14 cellular contexts compared by ENCODE assay signal in genomic region chr6:157518399-157519250, GRCh38.
DNase-seq lines count a peak whose midpoint lies in the region; ATAC-seq, FAIRE-seq and TF ChIP-seq lines count a peak whose summit lies in the region.
"Had no signal": no experiment of that assay in that cellular context is flagged by ENCODE, and none has a peak within 500 bp of the region (broad histone marks: within the 10 kb centered on the region; RNA-seq: fewer than 3 reads in every experiment).

No MANE protein-coding gene starts in this region.

- H3K4me1 ChIP-seq in HepG2 (ENCODE audit: insufficient read depth, low read length), result peaks cover 83% of the 10 kb centered on the region
- H3K4me1 ChIP-seq in right lobe of liver, result peaks cover 0 to 8% (median 3%) of the 10 kb centered on the region in 4 donors
- peaks cover 22% of the 10 kb centered on the region for H3K4me1 ChIP-seq in keratinocyte (ENCODE audit: control insufficient read depth, extremely low read depth, insufficient read depth, low read length)

- H3K79me2 ChIP-seq in HepG2 (ENCODE audit: insufficient read depth, low read length) (no peaks in the 10 kb centered on the region), keratinocyte (ENCODE audit: control insufficient read depth, insufficient read depth, low read length) (no peaks in the 10 kb centered on the region)

- FAIRE-seq in HepG2 (lab: Jason Lieb, UNC) (no peak), keratinocyte (lab: Jason Lieb, UNC) (peak; percentile 83)
- FAIRE-seq: D721Med had no signal

- CTCF ChIA-PET in HepG2 (lab: Yijun Ruan, JAX; ENCODE audit: low intra/inter-chr PET ratio, low total read pairs) (no interaction called here), MCF 10A (lab: Yijun Ruan, JAX) (interaction anchor here (0.7 kb wide), 2 partner anchors 12 to 76 kb away, joined by 3 read pairs; no protein-coding TSS in a partner anchor)

- peak overlapping the region; percentile 63 for H3K27ac ChIP-seq in HepG2 (ENCODE audit: extremely low read length, insufficient read depth, low read length)
- no peak overlapping the region for H3K27ac ChIP-seq in right lobe of liver
- H3K27ac ChIP-seq in keratinocyte (ENCODE audit: control insufficient read depth, insufficient read depth, low read length), result peak overlapping the region; percentile 73

- H3K27ac Mint-ChIP-seq in brain, result peak overlapping the region in 3 of 5 experiments; percentile 53 to 78 (median 59)
- no peak overlapping the region for H3K27ac Mint-ChIP-seq in MCF 10A (ENCODE audit: low read depth, unreplicated experiment)
- H3K27ac Mint-ChIP-seq in natural killer cell, result peak overlapping the region in 1 of 2 donors; percentile 52
- H3K27ac Mint-ChIP-seq: activated CD4-positive, alpha-beta T cell treated with anti-CD3 and anti-CD28 coated beads, Interleukin-2, amount 10 ng/mL, durations not matched to agents 24 days and 14 days; T-helper 2 cell treated with Interferon-gamma antibody and Interleukin-4, amounts not matched to agents 5 μg/mL and 100 μg/mL, for 36 hours had no signal

- TF ChIP-seq CTCF in HepG2 (CRISPR knock-in tag; IDR thresholded peaks at IDR 0.05) (no peak), right lobe of liver (IDR thresholded peaks at IDR 0.05) (no peak), brain (conservative IDR thresholded peaks at IDR 0.05) (no peak), keratinocyte (optimal IDR thresholded peaks at IDR 0.05 in 1 of 3, IDR thresholded peaks at IDR 0.05 in 1 of 3, conservative IDR thresholded peaks at IDR 0.05 in 1 of 3; ENCODE audit: extremely low read depth in 1 of 3, insufficient read depth in 2 of 3, low read length in 3 of 3) (no peak), MCF 10A (IDR thresholded peaks at IDR 0.05; ENCODE audit: unreplicated experiment) (no peak), natural killer cell (IDR thresholded peaks at IDR 0.05) (no peak)

- WGBS in HepG2 (ENCODE audit: low lambda C conversion rate), result 76% methylated on average over 19 of the region's 21 CpGs
- 88% methylated on average over 11 of the region's 21 CpGs for WGBS in right lobe of liver (ENCODE audit: insufficient coverage, low coverage, low lambda C conversion rate, missing lambda C conversion rate)

- H3K36me3 ChIP-seq in HepG2 (replicated peaks in 1 of 2; ENCODE audit: control insufficient read depth in 1 of 2, insufficient read depth in 2 of 2, low read length in 2 of 2) (no peaks in the 10 kb centered on the region), right lobe of liver (no peaks in the 10 kb centered on the region), keratinocyte (ENCODE audit: control insufficient read depth in 2 of 2, extremely low read depth in 1 of 2, insufficient read depth in 2 of 2, low read length in 2 of 2) (no peaks in the 10 kb centered on the region)

- H3K4me3 Mint-ChIP-seq in brain (no peak overlapping the region), MCF 10A (ENCODE audit: unreplicated experiment) (no peak overlapping the region), natural killer cell (no peak overlapping the region)
- H3K4me3 Mint-ChIP-seq: activated CD4-positive, alpha-beta T cell treated with anti-CD3 and anti-CD28 coated beads, Interleukin-2, amount 10 ng/mL, durations not matched to agents 24 days and 14 days; T-helper 2 cell treated with Interferon-gamma antibody and Interleukin-4, amounts not matched to agents 5 μg/mL and 100 μg/mL, for 36 hours had no signal

- in situ Hi-C loops in HepG2 (cut with HindIII; ENCODE audit: extremely low pct_ligation_motif_present, low pct_unique_long_range_greater_than_20kb), result no loop called here

- H3K4me2 ChIP-seq in HepG2 (ENCODE audit: low read depth, low read length), result peak overlapping the region; percentile 71
- peak overlapping the region; percentile 70 for H3K4me2 ChIP-seq in keratinocyte (ENCODE audit: control insufficient read depth, extremely low read depth, insufficient read depth, low read depth, low read length)

- H3K9ac ChIP-seq in HepG2 (ENCODE audit: insufficient read depth, low read depth, low read length), result peak overlapping the region; percentile 16; the same call in 1 of the 2 replicates
- H3K9ac ChIP-seq in keratinocyte (ENCODE audit: control insufficient read depth, extremely low read depth, insufficient read depth, low read length), result peak overlapping the region; percentile 64

- no peaks in the 10 kb centered on the region for H3K9me3 Mint-ChIP-seq in brain
- no peaks in the 10 kb centered on the region for H3K9me3 Mint-ChIP-seq in MCF 10A (ENCODE audit: unreplicated experiment)
- no peaks in the 10 kb centered on the region for H3K9me3 Mint-ChIP-seq in natural killer cell
- H3K9me3 Mint-ChIP-seq: T-helper 2 cell treated with Interferon-gamma antibody and Interleukin-4, amounts not matched to agents 5 μg/mL and 100 μg/mL, for 36 hours had no signal

- TF ChIP-seq RAD21 in HepG2 (CRISPR knock-in tag; IDR thresholded peaks at IDR 0.05), result no peak

- TF ChIP-seq EP300 in HepG2 (IDR thresholded peaks at IDR 0.05; ENCODE audit: low read depth in 2 of 2, low read length in 2 of 2), result no peak
- TF ChIP-seq EP300 in HepG2 (CRISPR knock-in tag; IDR thresholded peaks at IDR 0.05; ENCODE audit: borderline replicate concordance), result no peak

- peaks cover 21% of the 10 kb centered on the region for H3K4me1 Mint-ChIP-seq in brain
- peaks cover 8% of the 10 kb centered on the region for H3K4me1 Mint-ChIP-seq in MCF 10A (ENCODE audit: insufficient read depth, unreplicated experiment)
- H3K4me1 Mint-ChIP-seq in natural killer cell, result peaks cover 43 to 46% of the 10 kb centered on the region in 2 donors

- H4K20me1 ChIP-seq in HepG2 (ENCODE audit: insufficient read depth, low read length) (no peaks in the 10 kb centered on the region), keratinocyte (ENCODE audit: control insufficient read depth, extremely low read depth, insufficient read depth, low read length) (no peaks in the 10 kb centered on the region)

- POLR2A ChIA-PET in HepG2 (lab: Yijun Ruan, JAX) (interaction anchor here (1.2 to 11.0 kb wide), 7 partner anchors 9 to 196 kb away, joined by 3 to 186 read pairs (median 7); no protein-coding TSS in a partner anchor), MCF 10A (lab: Yijun Ruan, JAX) (interaction anchor here (0.8 kb wide), 1 partner anchor 12 kb away, joined by 5 read pairs; no protein-coding TSS in a partner anchor)

- BruUV-seq in HepG2 (replicated peaks; lab: Mats Ljungman, UMichigan), result no TSS peak
- no TSS peak for BruUV-seq in MCF 10A (replicated peaks; lab: Mats Ljungman, UMichigan)

- DNase-seq in HepG2 (ENCODE audit: low spot score) (no peak), right lobe of liver (no peak), keratinocyte (ENCODE audit: low read depth, low spot score) (peak; percentile 66), MCF 10A (ENCODE audit: unreplicated experiment) (no peak), DMS53 (lab: John Stamatoyannopoulos, UW) (no peak), natural killer cell (no peak), DMS79 (lab: John Stamatoyannopoulos, UW) (no peak)
- DNase-seq: activated CD4-positive, alpha-beta T cell treated with anti-CD3 and anti-CD28 coated beads, Interleukin-2, amount 10 ng/mL, durations not matched to agents 24 days and 14 days; NCI-H526; occipital lobe had no signal

- TF ChIP-seq POLR2A in HepG2 (IDR thresholded peaks at IDR 0.05; ENCODE audit: insufficient read depth in 1 of 2, low read depth in 2 of 2, low read length in 2 of 2), result no peak
- TF ChIP-seq POLR2A in right lobe of liver (IDR thresholded peaks at IDR 0.05), result no peak

- H3K9me3 ChIP-seq in HepG2 (ENCODE audit: low read length), result no peaks in the 10 kb centered on the region
- no peaks in the 10 kb centered on the region for H3K9me3 ChIP-seq in right lobe of liver
- H3K9me3 ChIP-seq in keratinocyte (ENCODE audit: control insufficient read depth, low read depth, low read length), result no peaks in the 10 kb centered on the region

- ATAC-seq in HepG2 (peak; percentile 43), right lobe of liver (no peak), natural killer cell (no peak)

- H3K27me3 ChIP-seq in HepG2 (ENCODE audit: control insufficient read depth in 1 of 2, insufficient read depth in 2 of 2, low read length in 2 of 2) (no peaks in the 10 kb centered on the region), right lobe of liver (no peaks in the 10 kb centered on the region), keratinocyte (ENCODE audit: control insufficient read depth, extremely low read depth, insufficient read depth, low read length) (no peaks in the 10 kb centered on the region)
- H3K27me3 ChIP-seq: dorsolateral prefrontal cortex had no signal

- H3K4me3 ChIP-seq in HepG2 (replicated peaks in 1 of 3; ENCODE audit: insufficient read depth in 1 of 3, low read depth in 2 of 3, low read length in 3 of 3) (peak overlapping the region in 2 of 3 experiments; percentile 5 to 44; a peak in 1 of 6 replicates), right lobe of liver (no peak overlapping the region), keratinocyte (ENCODE audit: control insufficient read depth in 2 of 3, extremely low read depth in 1 of 3, insufficient read depth in 2 of 3, low read depth in 1 of 3, low read length in 3 of 3) (peak overlapping the region in 2 of 3 experiments; percentile 47 to 69)

- no peaks in the 10 kb centered on the region for H3K9me1 ChIP-seq in keratinocyte (ENCODE audit: control insufficient read depth, extremely low read depth, insufficient read depth, low read length)

- intact Hi-C loops in HepG2 (cut with micrococcal nuclease; ENCODE audit: unreplicated experiment) (loop anchor here (1.0 to 5.0 kb wide), 2 partner anchors 13 to 136 kb away; partner anchors contain the start of gene ZDHHC14), right lobe of liver (cut with DNase I) (no loop called here), MCF 10A (cut with micrococcal nuclease) (no loop called here), natural killer cell (cut with micrococcal nuclease) (no loop called here)

- H3K36me3 Mint-ChIP-seq in brain, result no peaks in the 10 kb centered on the region
- no peaks in the 10 kb centered on the region for H3K36me3 Mint-ChIP-seq in MCF 10A (ENCODE audit: insufficient read depth, unreplicated experiment)
- no peaks in the 10 kb centered on the region for H3K36me3 Mint-ChIP-seq in natural killer cell

- H3K27me3 Mint-ChIP-seq in brain (no peaks in the 10 kb centered on the region), MCF 10A (ENCODE audit: insufficient read depth, unreplicated experiment) (no peaks in the 10 kb centered on the region), natural killer cell (ENCODE audit: low read depth in 2 of 2) (no peaks in the 10 kb centered on the region)
- H3K27me3 Mint-ChIP-seq: activated CD4-positive, alpha-beta T cell treated with anti-CD3 and anti-CD28 coated beads, Interleukin-2, amount 10 ng/mL, durations not matched to agents 24 days and 14 days had no signal

- no peak overlapping the region for H2AFZ ChIP-seq in HepG2 (ENCODE audit: low read length)
- H2AFZ ChIP-seq in keratinocyte (ENCODE audit: control insufficient read depth, low read length), result peak overlapping the region; percentile 92

- dilution Hi-C loops in keratinocyte (cut with MboI; ENCODE audit: extremely low pct_ligation_motif_present, low sequenced_read_pairs), result no loop called here

TF ChIP-seq in HepG2, 621 proteins besides CTCF, POLR2A, EP300 and RAD21 (continues in another document):
- peak; percentile 16 for TF ChIP-seq PRPF4 (IDR thresholded peaks at IDR 0.05; ENCODE audit: low read depth, low read length, poor library complexity, severe bottlenecking)

Comparison
In these comparisons a context has a peak if more than half of its experiments do, and no peak if none do; other contexts are left out.
1. H3K27ac ChIP-seq: peak in HepG2 (single experiment) and keratinocyte (single experiment); none in right lobe of liver (0 of 3).
2. H3K4me3 ChIP-seq: peak in HepG2 (2 of 3) and keratinocyte (2 of 3); none in right lobe of liver (0 of 3).